In the genomic region with DNA sequence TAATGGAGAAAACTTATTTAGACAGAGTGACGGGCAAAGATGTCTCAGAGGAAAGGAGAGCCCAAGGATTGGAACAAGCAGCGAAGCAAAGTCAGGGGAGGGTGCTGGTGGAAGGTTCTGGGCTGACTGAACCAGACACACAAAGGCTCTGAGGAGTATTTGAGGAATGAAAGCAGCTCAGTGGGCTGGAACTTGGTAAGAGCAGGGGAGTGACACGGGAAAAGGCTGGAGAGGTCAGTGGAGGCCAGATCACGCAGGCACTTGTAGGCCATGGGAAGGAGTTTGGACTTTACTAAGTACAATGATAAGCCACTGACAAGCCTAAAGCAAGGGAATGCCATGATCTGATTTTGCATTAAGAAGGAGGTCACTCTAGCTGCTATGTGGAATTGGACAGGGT, we compare ENCODE assay signal across 20 cellular contexts.
DNase-seq lines count a peak whose midpoint lies in the region; ATAC-seq, FAIRE-seq and TF ChIP-seq lines count a peak whose summit lies in the region.
"Had no signal": no experiment of that assay in that cellular context is flagged by ENCODE, and none has a peak within 500 bp of the region (broad histone marks: within the 10 kb centered on the region; RNA-seq: fewer than 3 reads in every experiment).

No MANE protein-coding gene starts in this region.

- peaks cover 20% of the 10 kb centered on the region for H3K4me1 Mint-ChIP-seq in activated T-cell treated with anti-CD3 and anti-CD28 coated beads, Interleukin-2, amount 50 U/mL, for 72 hours (ENCODE audit: low read depth)
- H3K4me1 Mint-ChIP-seq in nephron progenitor cell = peaks cover 54% of the 10 kb centered on the region

- H3K9me3 Mint-ChIP-seq in activated T-cell treated with anti-CD3 and anti-CD28 coated beads, Interleukin-2, amount 50 U/mL, for 72 hours = no peaks in the 10 kb centered on the region
- peaks cover 46% of the 10 kb centered on the region for H3K9me3 Mint-ChIP-seq in nephron progenitor cell
- H3K9me3 Mint-ChIP-seq: CD8-positive, alpha-beta T cell had no signal

- H4K20me1 ChIP-seq in OCI-LY7 (ENCODE audit: insufficient read depth, low read length) = no peaks in the 10 kb centered on the region

- H3K36me3 Mint-ChIP-seq in activated T-cell treated with anti-CD3 and anti-CD28 coated beads, Interleukin-2, amount 50 U/mL, for 72 hours (ENCODE audit: insufficient read depth in 2 of 2) = no peaks in the 10 kb centered on the region
- no peaks in the 10 kb centered on the region for H3K36me3 Mint-ChIP-seq in nephron progenitor cell (ENCODE audit: low read depth)
- H3K36me3 Mint-ChIP-seq: CD8-positive, alpha-beta T cell had no signal

- intact Hi-C loops in kidney (cut with DNase I) = no loop called here
- intact Hi-C loops in OCI-LY7 (cut with micrococcal nuclease; ENCODE audit: unreplicated experiment) = no loop called here

- no peak for TF ChIP-seq CTCF in kidney (IDR thresholded peaks at IDR 0.05; ENCODE audit: borderline replicate concordance, extremely low read depth, insufficient read depth)
- TF ChIP-seq CTCF in nephron progenitor cell (IDR thresholded peaks at IDR 0.05) = no peak
- TF ChIP-seq CTCF in OCI-LY7 (conservative IDR thresholded peaks at IDR 0.05; ENCODE audit: low read length) = no peak

- H3K9ac ChIP-seq in kidney (ENCODE audit: low read length in 2 of 2) = peak overlapping the region in 1 of 2 donors; percentile 34
- H3K9ac ChIP-seq: GM23248 had no signal

- H3K4me1 ChIP-seq in kidney (ENCODE audit: control insufficient read depth in 1 of 2, insufficient read depth in 1 of 2, low read depth in 1 of 2, low read length in 2 of 2) = peaks cover 8 to 11% of the 10 kb centered on the region in 2 donors
- peaks cover 29% of the 10 kb centered on the region for H3K4me1 ChIP-seq in OCI-LY7 (ENCODE audit: insufficient read depth, low read length, poor library complexity, severe bottlenecking)

- H3K4me3 ChIP-seq in kidney (ENCODE audit: low read length in 2 of 2) = no peak overlapping the region
- no peak overlapping the region for H3K4me3 ChIP-seq in OCI-LY7 (ENCODE audit: low read depth, low read length, poor library complexity, severe bottlenecking)
- H3K4me3 ChIP-seq: GM23248, K562, PC-9, SJCRH30 had no signal

- H3K27me3 Mint-ChIP-seq in activated T-cell treated with anti-CD3 and anti-CD28 coated beads, Interleukin-2, amount 50 U/mL, for 72 hours (ENCODE audit: low read depth) = peaks cover 43% of the 10 kb centered on the region
- peaks cover 4% of the 10 kb centered on the region for H3K27me3 Mint-ChIP-seq in nephron progenitor cell (ENCODE audit: low read depth, poor library complexity)

- H2AFZ ChIP-seq in OCI-LY7 (ENCODE audit: low read length) = no peak overlapping the region
- H2AFZ ChIP-seq: GM23248, PC-9 had no signal

- peak overlapping the region; percentile 20 to 74 for H3K27ac ChIP-seq in kidney (ENCODE audit: low read depth in 2 of 2, low read length in 2 of 2)
- no peak overlapping the region for H3K27ac ChIP-seq in OCI-LY7 (ENCODE audit: low read depth, low read length, poor library complexity, severe bottlenecking)
- H3K27ac ChIP-seq: 22Rv1, GM23248, PC-9, SJCRH30 had no signal

- H3K79me2 ChIP-seq in OCI-LY7 (ENCODE audit: insufficient read depth, low read depth, low read length) = no peaks in the 10 kb centered on the region

- H3K36me3 ChIP-seq in kidney (ENCODE audit: control insufficient read depth in 1 of 2, insufficient read depth in 2 of 2, low read length in 2 of 2) = no peaks in the 10 kb centered on the region
- H3K36me3 ChIP-seq in OCI-LY7 (ENCODE audit: insufficient read depth, low read length) = no peaks in the 10 kb centered on the region
- H3K36me3 ChIP-seq: SJCRH30 had no signal

- no TSS peak for BruUV-seq in OCI-LY7 (replicated peaks; lab: Mats Ljungman, UMichigan)

- no peaks in the 10 kb centered on the region for H3K9me2 ChIP-seq in OCI-LY7 (ENCODE audit: insufficient read depth, low read length)

- POLR2A ChIA-PET in OCI-LY7 (lab: Charles Lee) = interaction anchor here (0.6 kb wide), 1 partner anchor 78 kb away, joined by 6 read pairs; no protein-coding TSS in a partner anchor

- ATAC-seq in activated T-cell treated with anti-CD3 and anti-CD28 coated beads, Interleukin-2, amount 50 U/mL, for 72 hours (replicated peaks in 1 of 2) = no peak
- ATAC-seq: CD8-positive, alpha-beta T cell; K562 had no signal

- DNase-seq in activated T-cell treated with anti-CD3 and anti-CD28 coated beads, Interleukin-2, amount 50 U/mL, for 72 hours = no peak
- no peak for DNase-seq in activated T-cell treated with anti-CD3 and anti-CD28 coated beads for 4 hours
- no peak for DNase-seq in kidney
- DNase-seq in nephron progenitor cell = no peak
- DNase-seq in OCI-LY7 (ENCODE audit: low spot score) = no peak
- DNase-seq in activated naive CD4-positive, alpha-beta T cell treated with anti-CD3 and anti-CD28 coated beads, Interleukin-2, amount 50 U/mL, for 16 hours = no peak
- no peak for DNase-seq in urothelium cell line (ENCODE audit: low spot score)
- no peak for DNase-seq in NCI-H345 treated with DMSO at 0.1 percent for 48 hours (lab: John Stamatoyannopoulos, UW; ENCODE audit: unreplicated experiment)
- DNase-seq: CD8-positive, alpha-beta T cell; DMS79 treated with DMSO at 0.1 percent for 48 hours; GM23248; NCI-H187; NCI-H2171 treated with DMSO at 0.1 percent for 48 hours; NCI-H510A; NCI-H774; PC-9; SJCRH30 had no signal

- peak overlapping the region; percentile 86 for H3K27ac Mint-ChIP-seq in activated T-cell treated with anti-CD3 and anti-CD28 coated beads, Interleukin-2, amount 50 U/mL, for 72 hours
- peak overlapping the region; percentile 87 for H3K27ac Mint-ChIP-seq in nephron progenitor cell
- H3K27ac Mint-ChIP-seq: CD8-positive, alpha-beta T cell had no signal

- no peak overlapping the region for H3K4me3 Mint-ChIP-seq in activated T-cell treated with anti-CD3 and anti-CD28 coated beads, Interleukin-2, amount 50 U/mL, for 72 hours
- H3K4me3 Mint-ChIP-seq in nephron progenitor cell = no peak overlapping the region
- H3K4me3 Mint-ChIP-seq: CD8-positive, alpha-beta T cell had no signal

- no peaks in the 10 kb centered on the region for H3K9me3 ChIP-seq in kidney (ENCODE audit: control insufficient read depth in 1 of 2, low read length in 2 of 2)
- H3K9me3 ChIP-seq in OCI-LY7 (ENCODE audit: low read length) = no peaks in the 10 kb centered on the region
- H3K9me3 ChIP-seq: SJCRH30 had no signal

- FAIRE-seq in kidney (lab: Jason Lieb, UNC) (no peak), urothelium cell line (lab: Jason Lieb, UNC) (no peak)
- FAIRE-seq: D721Med, K562 had no signal

- CTCF ChIA-PET in OCI-LY7 (lab: Charles Lee; ENCODE audit: unreplicated experiment) = no interaction called here

- no peak overlapping the region for H3K4me2 ChIP-seq in OCI-LY7 (ENCODE audit: low read length)
- H3K4me2 ChIP-seq: PC-9 had no signal
